In genomic region chr1:1996207-1996651, GRCh38 we compare ENCODE assay signal across 1 cellular context.
TF ChIP-seq lines count a peak whose summit lies in the region.

No MANE protein-coding gene starts in this region.

TF ChIP-seq in K562, 482 proteins besides CTCF, POLR2A, EP300 and RAD21 (continued from another document):
- no peak for TF ChIP-seq ATF6 (CRISPR knock-in tag; IDR thresholded peaks at IDR 0.05)
- TF ChIP-seq NRF1 (conservative IDR thresholded peaks at IDR 0.05 in 1 of 2, IDR thresholded peaks at IDR 0.05 in 1 of 2): peak in 1 of 2 experiments; percentile 20; a peak in 1 of 4 replicates
- no peak for TF ChIP-seq FOXJ3 (CRISPR knock-in tag; IDR thresholded peaks at IDR 0.05)
- no peak for TF ChIP-seq RREB1 (CRISPR knock-in tag; IDR thresholded peaks at IDR 0.05)
- TF ChIP-seq ZNF212 (CRISPR knock-in tag; IDR thresholded peaks at IDR 0.05): no peak
- no peak; a peak in 1 of 4 replicates for TF ChIP-seq ZNF639 (CRISPR knock-in tag; conservative IDR thresholded peaks at IDR 0.05 in 1 of 2, IDR thresholded peaks at IDR 0.05 in 1 of 2)
- TF ChIP-seq MIER1 (IDR thresholded peaks at IDR 0.05; ENCODE audit: low read depth): no peak
- TF ChIP-seq EGR1 (conservative IDR thresholded peaks at IDR 0.05): no peak
- no peak for TF ChIP-seq FOS (IDR thresholded peaks at IDR 0.05; ENCODE audit: extremely low read depth, insufficient read length)
- TF ChIP-seq USF2 (CRISPR knock-in tag; IDR thresholded peaks at IDR 0.05): no peak
- no peak for TF ChIP-seq ETV6 (IDR thresholded peaks at IDR 0.05; ENCODE audit: borderline replicate concordance in 1 of 2, low read depth in 2 of 2, low read length in 1 of 2)
- no peak for TF ChIP-seq ETV6 (CRISPR knock-in tag; IDR thresholded peaks at IDR 0.05; ENCODE audit: borderline replicate concordance)
- no peak for TF ChIP-seq ARID3B (CRISPR knock-in tag; IDR thresholded peaks at IDR 0.05; ENCODE audit: borderline replicate concordance)
- TF ChIP-seq ARID1B (IDR thresholded peaks at IDR 0.05): peak; percentile 43
- TF ChIP-seq SMAD4 (CRISPR knock-in tag; conservative IDR thresholded peaks at IDR 0.05): peak; percentile 74
- TF ChIP-seq ZBTB8A (IDR thresholded peaks at IDR 0.05; ENCODE audit: partially characterized antibody): no peak
- TF ChIP-seq POLR2H (tag; IDR thresholded peaks at IDR 0.05; ENCODE audit: low read depth): peak; percentile 83; the same call in 1 of the 2 replicates
- TF ChIP-seq UBTF (IDR thresholded peaks at IDR 0.05; ENCODE audit: borderline replicate concordance in 1 of 2, low read depth in 2 of 2, low read length in 2 of 2): no peak
- TF ChIP-seq EP400 (IDR thresholded peaks at IDR 0.05): peak; percentile 50
